Comparison of ENCODE assay signal across 8 cellular contexts in the genomic region with DNA sequence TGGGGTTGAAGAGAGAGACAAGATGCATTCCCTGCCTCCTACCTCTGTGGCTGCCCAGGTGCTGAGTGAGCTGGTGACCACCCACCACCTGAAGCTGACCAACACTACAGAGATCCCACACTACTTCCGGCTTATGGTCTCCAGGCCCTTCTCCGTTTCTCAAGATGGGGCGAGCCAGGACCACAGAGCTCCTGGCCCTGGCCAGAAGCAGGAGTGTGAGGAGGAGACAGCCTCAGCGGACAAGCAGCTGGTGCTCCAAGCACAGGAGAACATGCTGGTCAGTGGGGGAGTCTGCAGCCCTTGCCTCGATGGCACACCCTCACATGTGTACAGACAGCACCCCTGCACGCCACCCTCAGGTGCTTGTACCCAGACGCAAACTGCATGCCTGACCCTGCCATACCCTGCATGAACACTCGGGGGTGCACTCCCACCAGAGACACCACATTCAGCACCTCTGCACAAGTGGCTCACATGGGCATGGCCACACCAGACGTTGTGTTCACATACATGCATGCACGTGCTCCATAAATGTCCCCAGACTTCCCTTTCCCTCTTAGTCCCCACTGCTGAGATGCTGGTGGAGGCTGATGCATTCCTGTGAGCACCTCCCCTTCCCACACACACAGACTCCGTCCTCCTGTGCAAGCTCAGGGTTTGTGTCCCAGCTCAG. TPM values are rescaled to one million over a fixed set of nuclear protein-coding genes. Genes with fewer than 3 reads are reported as not detected.
DNase-seq lines count a peak whose midpoint lies in the region; ATAC-seq, FAIRE-seq and TF ChIP-seq lines count a peak whose summit lies in the region.

No MANE protein-coding gene starts in this region.

- CTCF ChIA-PET in CD8-positive, alpha-beta memory T cell (lab: Charles Lee): interaction anchor here (1.0 to 5.6 kb wide), 11 partner anchors 10 to 362 kb away, joined by 3 to 31 read pairs (median 3); a partner anchor contains a TSS

- no peak overlapping the region for H3K4me3 ChIP-seq in CD8-positive, alpha-beta memory T cell (ENCODE audit: low read length)
- no peak overlapping the region for H3K4me3 ChIP-seq in spleen

- no peaks in the 10 kb centered on the region for H3K27me3 ChIP-seq in CD8-positive, alpha-beta memory T cell (ENCODE audit: insufficient read depth, low read length, poor library complexity, severe bottlenecking)
- H3K27me3 ChIP-seq in spleen (replicated peaks in 1 of 7): no peaks in the 10 kb centered on the region

- ATAC-seq in HG03442 (IDR thresholded peaks at IDR 0.05; ENCODE audit: unreplicated experiment): peak; percentile 73
- peak; percentile 83 for ATAC-seq in SK-N-SH treated with all-trans-retinoic acid at 6 μM for 48 hours
- ATAC-seq in activated naive CD8-positive, alpha-beta T cell treated with anti-CD3 and anti-CD28 coated beads, Interleukin-2, amount 10 ng/mL, durations not matched to agents 7 days and 5 days (ENCODE audit: low read depth): peak; percentile 82
- peak; percentile 69 for ATAC-seq in left ventricle myocardium superior

- DNase-seq in CD8-positive, alpha-beta memory T cell: peak; percentile 51 to 80 (median 57)
- DNase-seq in GM19239 (ENCODE audit: insufficient read length, low spot score): peak; percentile 78
- DNase-seq in activated naive CD8-positive, alpha-beta T cell treated with anti-CD3 and anti-CD28 coated beads, Interleukin-2, amount 10 ng/mL, durations not matched to agents 7 days and 5 days: peak; percentile 78
- peak; percentile 65 for DNase-seq in left ventricle myocardium superior
- DNase-seq in spleen: peak; percentile 87
- no peak for DNase-seq in NCI-H2171 treated with DMSO at 0.1 percent for 48 hours (lab: John Stamatoyannopoulos, UW)

- POLR2A ChIA-PET in CD8-positive, alpha-beta memory T cell (lab: Charles Lee): interaction anchor here (1.0 kb wide), 1 partner anchor 48 kb away, joined by 3 read pairs; a partner anchor contains a TSS
- POLR2A ChIA-PET in activated naive CD8-positive, alpha-beta T cell treated with anti-CD3 and anti-CD28 coated beads, Interleukin-2, amount 10 ng/mL, durations not matched to agents 7 days and 5 days (lab: Charles Lee): interaction anchor here (0.6 to 2.2 kb wide), 2 partner anchors 19 to 1298 kb away, joined by 4 to 6 read pairs; a partner anchor contains a TSS

- WGBS in spleen, 5 donors: 53 to 71% (median 55%) methylated on average over 6 to 11 of the region's 11 CpGs

- peaks cover 5% of the 10 kb centered on the region for H3K36me3 ChIP-seq in CD8-positive, alpha-beta memory T cell (ENCODE audit: insufficient read depth, low read length)
- peaks cover 0 to 64% (median 33%) of the 10 kb centered on the region in 6 donors for H3K36me3 ChIP-seq in spleen

- TF ChIP-seq CTCF in spleen (IDR thresholded peaks at IDR 0.05 in 8 of 11, conservative IDR thresholded peaks at IDR 0.05 in 3 of 11): peak; percentile 74 to 91 (median 83)

- no peaks in the 10 kb centered on the region for H3K9me3 ChIP-seq in CD8-positive, alpha-beta memory T cell (ENCODE audit: low read length)
- no peaks in the 10 kb centered on the region for H3K9me3 ChIP-seq in spleen

- H3K9me3 Mint-ChIP-seq in CD8-positive, alpha-beta memory T cell: no peaks in the 10 kb centered on the region
- H3K9me3 Mint-ChIP-seq in activated naive CD8-positive, alpha-beta T cell treated with anti-CD3 and anti-CD28 coated beads, Interleukin-2, amount 10 ng/mL, durations not matched to agents 7 days and 5 days: no peaks in the 10 kb centered on the region

- H3K27ac Mint-ChIP-seq in CD8-positive, alpha-beta memory T cell: peak overlapping the region in 4 of 8 donors; percentile 51 to 88 (median 63)
- no peak overlapping the region for H3K27ac Mint-ChIP-seq in activated naive CD8-positive, alpha-beta T cell treated with anti-CD3 and anti-CD28 coated beads, Interleukin-2, amount 10 ng/mL, durations not matched to agents 7 days and 5 days

- H3K27me3 Mint-ChIP-seq in CD8-positive, alpha-beta memory T cell: no peaks in the 10 kb centered on the region
- H3K27me3 Mint-ChIP-seq in activated naive CD8-positive, alpha-beta T cell treated with anti-CD3 and anti-CD28 coated beads, Interleukin-2, amount 10 ng/mL, durations not matched to agents 7 days and 5 days: no peaks in the 10 kb centered on the region

- peaks cover 0 to 35% (median under 1%) of the 10 kb centered on the region in 3 donors for H3K36me3 Mint-ChIP-seq in CD8-positive, alpha-beta memory T cell
- peaks cover 10% of the 10 kb centered on the region for H3K36me3 Mint-ChIP-seq in activated naive CD8-positive, alpha-beta T cell treated with anti-CD3 and anti-CD28 coated beads, Interleukin-2, amount 10 ng/mL, durations not matched to agents 7 days and 5 days

- no peak overlapping the region for H3K27ac ChIP-seq in CD8-positive, alpha-beta memory T cell (ENCODE audit: low read depth, low read length)
- no peak overlapping the region for H3K27ac ChIP-seq in spleen

- H3K4me1 ChIP-seq in CD8-positive, alpha-beta memory T cell (ENCODE audit: insufficient read depth, low read length): no peaks in the 10 kb centered on the region
- H3K4me1 ChIP-seq in spleen: peaks cover 0 to 33% (median 2%) of the 10 kb centered on the region in 6 donors

- peak; percentile 53 for FAIRE-seq in GM19239 (lab: Jason Lieb, UNC)

- H3K4me1 Mint-ChIP-seq in CD8-positive, alpha-beta memory T cell: peaks cover 4 to 11% (median 5%) of the 10 kb centered on the region in 3 donors
- H3K4me1 Mint-ChIP-seq in activated naive CD8-positive, alpha-beta T cell treated with anti-CD3 and anti-CD28 coated beads, Interleukin-2, amount 10 ng/mL, durations not matched to agents 7 days and 5 days: peaks cover 13% of the 10 kb centered on the region

- H3K4me3 Mint-ChIP-seq in CD8-positive, alpha-beta memory T cell: no peak overlapping the region
- no peak overlapping the region for H3K4me3 Mint-ChIP-seq in activated naive CD8-positive, alpha-beta T cell treated with anti-CD3 and anti-CD28 coated beads, Interleukin-2, amount 10 ng/mL, durations not matched to agents 7 days and 5 days

- TF ChIP-seq POLR2A in spleen (IDR thresholded peaks at IDR 0.05): no peak

- intact Hi-C loops in left ventricle myocardium superior (cut with micrococcal nuclease): no loop called here
- intact Hi-C loops in spleen (cut with DNase I; ENCODE audit: low total_unique reads): loop anchor here (5.0 kb wide), 1 partner anchor 364 kb away; no protein-coding TSS in a partner anchor

TF ChIP-seq in SK-N-SH treated with all-trans-retinoic acid at 6 μM for 48 hours, 23 proteins besides CTCF, POLR2A, EP300 and RAD21 (continues in another document):
- no peak for TF ChIP-seq GLIS3 (CRISPR knock-in tag; IDR thresholded peaks at IDR 0.05)
- TF ChIP-seq, protein P1, sequence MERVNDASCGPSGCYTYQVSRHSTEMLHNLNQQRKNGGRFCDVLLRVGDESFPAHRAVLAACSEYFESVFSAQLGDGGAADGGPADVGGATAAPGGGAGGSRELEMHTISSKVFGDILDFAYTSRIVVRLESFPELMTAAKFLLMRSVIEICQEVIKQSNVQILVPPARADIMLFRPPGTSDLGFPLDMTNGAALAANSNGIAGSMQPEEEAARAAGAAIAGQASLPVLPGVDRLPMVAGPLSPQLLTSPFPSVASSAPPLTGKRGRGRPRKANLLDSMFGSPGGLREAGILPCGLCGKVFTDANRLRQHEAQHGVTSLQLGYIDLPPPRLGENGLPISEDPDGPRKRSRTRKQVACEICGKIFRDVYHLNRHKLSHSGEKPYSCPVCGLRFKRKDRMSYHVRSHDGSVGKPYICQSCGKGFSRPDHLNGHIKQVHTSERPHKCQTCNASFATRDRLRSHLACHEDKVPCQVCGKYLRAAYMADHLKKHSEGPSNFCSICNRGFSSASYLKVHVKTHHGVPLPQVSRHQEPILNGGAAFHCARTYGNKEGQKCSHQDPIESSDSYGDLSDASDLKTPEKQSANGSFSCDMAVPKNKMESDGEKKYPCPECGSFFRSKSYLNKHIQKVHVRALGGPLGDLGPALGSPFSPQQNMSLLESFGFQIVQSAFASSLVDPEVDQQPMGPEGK (CRISPR knock-in tag; IDR thresholded peaks at IDR 0.05; ENCODE audit: borderline replicate concordance): no peak
- TF ChIP-seq ZNF565 (CRISPR knock-in tag; conservative IDR thresholded peaks at IDR 0.05; ENCODE audit: low read depth): no peak
- no peak for TF ChIP-seq ZNF8 (CRISPR knock-in tag; IDR thresholded peaks at IDR 0.05)
- no peak for TF ChIP-seq TOX (CRISPR knock-in tag; IDR thresholded peaks at IDR 0.05; ENCODE audit: borderline replicate concordance)
- no peak for TF ChIP-seq PPARA (CRISPR knock-in tag; IDR thresholded peaks at IDR 0.05; ENCODE audit: borderline replicate concordance)
- TF ChIP-seq ZC3H10 (CRISPR knock-in tag; IDR thresholded peaks at IDR 0.05): no peak

RNA-seq across cellular contexts. Expression of a gene that starts 19.0 kb away (rescaled TPM):
- 10 to 100 TPM; 67.1 to 67.4 TPM for total RNA-seq in CD8-positive, alpha-beta memory T cell
- 49.0 TPM for polyA plus RNA-seq in CD8-positive, alpha-beta memory T cell
- total RNA-seq in activated naive CD8-positive, alpha-beta T cell treated with anti-CD3 and anti-CD28 coated beads, Interleukin-2, amount 10 ng/mL, durations not matched to agents 7 days and 5 days: 10 to 100 TPM; 89.0 to 93.5 TPM
- total RNA-seq in left ventricle myocardium superior (107 TPM), spleen (100 to 1,000 TPM in 2 of 7 donors, 10 to 100 TPM in 5; 77.5 to 120 (median 88.0) TPM)
- polyA plus RNA-seq in spleen: 10 to 100 TPM; 68.4 to 79.3 (median 73.9) TPM

RNA-seq across cellular contexts. Expression of a gene that starts 20.6 kb away (rescaled TPM):
- total RNA-seq in CD8-positive, alpha-beta memory T cell: 10 to 100 TPM; 32.9 to 35.9 TPM
- polyA plus RNA-seq in CD8-positive, alpha-beta memory T cell: 108 TPM
- 10 to 100 TPM; 68.5 to 70.6 TPM for total RNA-seq in activated naive CD8-positive, alpha-beta T cell treated with anti-CD3 and anti-CD28 coated beads, Interleukin-2, amount 10 ng/mL, durations not matched to agents 7 days and 5 days
- total RNA-seq in left ventricle myocardium superior (7.5 TPM), spleen (100 to 1,000 TPM in 2 of 7 donors, 10 to 100 TPM in 5; 69.8 to 146 (median 90.9) TPM)
- 10 to 100 TPM; 38.8 to 53.3 (median 41.1) TPM for polyA plus RNA-seq in spleen

RNA-seq across cellular contexts. Expression of a gene that starts 47.5 kb away (rescaled TPM):
- 10 to 100 TPM; 56.3 to 60.0 TPM for total RNA-seq in CD8-positive, alpha-beta memory T cell
- polyA plus RNA-seq in CD8-positive, alpha-beta memory T cell: 16.4 TPM
- total RNA-seq in activated naive CD8-positive, alpha-beta T cell treated with anti-CD3 and anti-CD28 coated beads, Interleukin-2, amount 10 ng/mL, durations not matched to agents 7 days and 5 days: 10 to 100 TPM; 54.0 to 55.0 TPM
- total RNA-seq in left ventricle myocardium superior: 22.4 TPM
- total RNA-seq in spleen: 10 to 100 TPM; 28.6 to 45.0 (median 33.4) TPM
- polyA plus RNA-seq in spleen: 10 to 100 TPM in 1 of 3 donors, 1 to 10 TPM in 2; 9.3 to 12.4 (median 9.7) TPM
